Comparison of ENCODE assay signal across 9 cellular contexts in genomic region chr17:35022536-35023063, GRCh38.
DNase-seq lines count a peak whose midpoint lies in the region; ATAC-seq and TF ChIP-seq lines count a peak whose summit lies in the region.
"Had no signal": no experiment of that assay in that cellular context is flagged by ENCODE, and none has a peak within 500 bp of the region (broad histone marks: within the 10 kb centered on the region; RNA-seq: fewer than 3 reads in every experiment).

No MANE protein-coding gene starts in this region.

- H3K27me3 ChIP-seq in DND-41 (ENCODE audit: insufficient read depth, low read length, poor library complexity): no peaks in the 10 kb centered on the region

- H3K9ac ChIP-seq in DND-41 (ENCODE audit: low read depth, low read length): peak overlapping the region; percentile 44
- H3K9ac ChIP-seq: KMS-11 had no signal

- TF ChIP-seq CTCF in DND-41 (IDR thresholded peaks at IDR 0.05; ENCODE audit: borderline replicate concordance, extremely low read depth, low read length, poor library complexity, severe bottlenecking) (no peak), cardiac fibroblast (IDR thresholded peaks at IDR 0.05; ENCODE audit: low read depth, low read length) (peak; percentile 48)

- no peaks in the 10 kb centered on the region for H3K79me2 ChIP-seq in DND-41 (ENCODE audit: insufficient read depth, low read length)

- no peaks in the 10 kb centered on the region for H3K9me3 ChIP-seq in DND-41 (ENCODE audit: insufficient read depth, low read length, severe bottlenecking)

- peak overlapping the region; percentile 57 for H3K4me2 ChIP-seq in DND-41 (ENCODE audit: insufficient read depth, low read length)
- H3K4me2 ChIP-seq: KMS-11 had no signal

- peaks cover 42% of the 10 kb centered on the region for H3K36me3 ChIP-seq in DND-41 (ENCODE audit: insufficient read depth, low read length)

- peak; percentile 100 for ATAC-seq in DND-41 (ENCODE audit: insufficient read depth, low read depth)
- peak; percentile 100 for ATAC-seq in activated CD4-positive, CD25-positive, alpha-beta regulatory T cell treated with anti-CD3 and anti-CD28 coated beads, Interleukin-2, amount 50 U/mL, for 24 hours
- no peak for ATAC-seq in HG02973 (IDR thresholded peaks at IDR 0.05; ENCODE audit: unreplicated experiment)

- H3K27ac ChIP-seq in DND-41 (ENCODE audit: low read length): peak overlapping the region; percentile 79
- H3K27ac ChIP-seq: KMS-11 had no signal

- H3K4me3 ChIP-seq in DND-41 (ENCODE audit: low read depth in 1 of 2, low read length in 2 of 2) (peak overlapping the region in 1 of 2 experiments; percentile 47; a peak in 2 of 4 replicates), cardiac fibroblast (replicated peaks in 1 of 2; ENCODE audit: low read depth in 2 of 2, low read length in 2 of 2) (no peak overlapping the region)

- peak; percentile 75 for DNase-seq in DND-41
- DNase-seq in KG1 (lab: John Stamatoyannopoulos, UW): peak; percentile 62
- DNase-seq in cardiac fibroblast (ENCODE audit: low read depth in 2 of 2): peak; percentile 89 to 95
- peak; percentile 38 for DNase-seq in left kidney (ENCODE audit: low read depth, low spot score)
- DNase-seq in stimulated activated CD4-positive, alpha-beta T cell treated with anti-CD3 and anti-CD28 coated beads, Interleukin-2, amount 100 ng/mL, for 4 hours (ENCODE audit: low read depth): peak; percentile 68
- DNase-seq in SIG-M5 (lab: John Stamatoyannopoulos, UW): no peak

- peak overlapping the region; percentile 60; the same call in 1 of the 2 replicates for H2AFZ ChIP-seq in DND-41 (ENCODE audit: low read depth, low read length)

- H3K4me1 ChIP-seq in DND-41 (ENCODE audit: insufficient read depth, low read length): peaks cover 15% of the 10 kb centered on the region

- no peaks in the 10 kb centered on the region for H4K20me1 ChIP-seq in DND-41 (ENCODE audit: insufficient read depth, low read length)
